1 cellular context compared by ENCODE assay signal in genomic region chr1:67889466-67889865, GRCh38.
TF ChIP-seq lines count a peak whose summit lies in the region.

No MANE protein-coding gene starts in this region.

TF ChIP-seq in K562, 482 proteins besides CTCF, POLR2A, EP300 and RAD21 (continued from another document):
- TF ChIP-seq AFF1 (IDR thresholded peaks at IDR 0.05; ENCODE audit: low read depth in 1 of 2, partially characterized antibody in 2 of 2) (no peak), ETS2 (tag; IDR thresholded peaks at IDR 0.05; ENCODE audit: borderline replicate concordance, poor library complexity, severe bottlenecking) (no peak)
